ENCODE assay signal across 8 cellular contexts in genomic region chr3:4977889-4978258, GRCh38. TPM values are rescaled to one million over a fixed set of nuclear protein-coding genes. Genes with fewer than 3 reads are reported as not detected.
DNase-seq lines count a peak whose midpoint lies in the region; ATAC-seq and TF ChIP-seq lines count a peak whose summit lies in the region.

No MANE protein-coding gene starts in this region.

- peaks cover 5 to 18% of the 10 kb centered on the region in 2 experiments; a peak in 2 of 3 replicates for H3K36me3 ChIP-seq in HEK293 (ENCODE audit: control insufficient read depth in 2 of 2, insufficient read depth in 1 of 2, low read length in 2 of 2)

- H3K4me3 ChIP-seq in HEK293 (ENCODE audit: low read depth, low read length) (peak overlapping the region; percentile 62), fibroblast of mammary gland (ENCODE audit: control insufficient read depth, low read depth, low read length) (peak overlapping the region; percentile 56)

- intact Hi-C loops in sciatic nerve (cut with DNase I), result no loop called here
- intact Hi-C loops in left colon (cut with DNase I, micrococcal nuclease), result no loop called here

- H3K4me3 Mint-ChIP-seq in activated CD4-positive, alpha-beta T cell treated with anti-CD3 and anti-CD28 coated beads, Interleukin-2, amount 10 ng/mL, durations not matched to agents 7 days and 5 days, result peak overlapping the region; percentile 99

- peak overlapping the region; percentile 98 for H3K27ac Mint-ChIP-seq in activated CD4-positive, alpha-beta T cell treated with anti-CD3 and anti-CD28 coated beads, Interleukin-2, amount 10 ng/mL, durations not matched to agents 7 days and 5 days

- ATAC-seq in sciatic nerve (peak; percentile 0), left colon (no peak)

- H3K9me3 Mint-ChIP-seq in activated CD4-positive, alpha-beta T cell treated with anti-CD3 and anti-CD28 coated beads, Interleukin-2, amount 10 ng/mL, durations not matched to agents 7 days and 5 days, result peaks cover 5% of the 10 kb centered on the region

- TF ChIP-seq CTCF in HEK293 (tag by site-specific recombination; IDR thresholded peaks at IDR 0.05) (no peak; the same call in 1 of the 2 replicates), fibroblast of mammary gland (conservative IDR thresholded peaks at IDR 0.05; ENCODE audit: control insufficient read depth, insufficient read depth, low read depth, low read length) (no peak)

- H3K27me3 Mint-ChIP-seq in activated CD4-positive, alpha-beta T cell treated with anti-CD3 and anti-CD28 coated beads, Interleukin-2, amount 10 ng/mL, durations not matched to agents 7 days and 5 days, result no peaks in the 10 kb centered on the region

- DNase-seq in A172 (ENCODE audit: low spot score), result peak; percentile 54
- no peak for DNase-seq in activated CD4-positive, alpha-beta T cell treated with anti-CD3 and anti-CD28 coated beads, Interleukin-2, amount 10 ng/mL, durations not matched to agents 7 days and 5 days
- no peak for DNase-seq in fibroblast of mammary gland (ENCODE audit: low read depth)
- no peak for DNase-seq in sciatic nerve (ENCODE audit: low spot score)
- no peak for DNase-seq in left colon
- no peak for DNase-seq in hippocampal formation (lab: John Stamatoyannopoulos, UW)
- no peak for DNase-seq in HK-2 (ENCODE audit: unreplicated experiment)

- H3K4me1 Mint-ChIP-seq in activated CD4-positive, alpha-beta T cell treated with anti-CD3 and anti-CD28 coated beads, Interleukin-2, amount 10 ng/mL, durations not matched to agents 7 days and 5 days, result peaks cover 47% of the 10 kb centered on the region

- H3K27ac ChIP-seq in HEK293 (ENCODE audit: extremely low read depth, low read depth, low read length), result peak overlapping the region; percentile 99

- H3K36me3 Mint-ChIP-seq in activated CD4-positive, alpha-beta T cell treated with anti-CD3 and anti-CD28 coated beads, Interleukin-2, amount 10 ng/mL, durations not matched to agents 7 days and 5 days (ENCODE audit: low read depth), result peaks cover 40% of the 10 kb centered on the region

- H3K4me1 ChIP-seq in HEK293 (ENCODE audit: control insufficient read depth, insufficient read depth, low read length), result peaks cover 7% of the 10 kb centered on the region

- POLR2A ChIA-PET in HEK293 (lab: Yijun Ruan, JAX), result interaction anchor here (0.9 to 11.7 kb wide), 11 partner anchors 9 to 266 kb away, joined by 3 to 332 read pairs (median 10); no protein-coding TSS in a partner anchor
- POLR2A ChIA-PET in activated CD4-positive, alpha-beta T cell treated with anti-CD3 and anti-CD28 coated beads, Interleukin-2, amount 10 ng/mL, durations not matched to agents 7 days and 5 days (lab: Charles Lee), result interaction anchor here (0.6 to 0.8 kb wide), 2 partner anchors 8 to 89 kb away, joined by 3 to 4 read pairs; no protein-coding TSS in a partner anchor

- CTCF ChIA-PET in HEK293 (lab: Yijun Ruan, JAX), result interaction anchor here (0.7 to 12.6 kb wide), 9 partner anchors 7 to 322 kb away, joined by 3 to 94 read pairs (median 6); no protein-coding TSS in a partner anchor
- CTCF ChIA-PET in activated CD4-positive, alpha-beta T cell treated with anti-CD3 and anti-CD28 coated beads, Interleukin-2, amount 10 ng/mL, durations not matched to agents 7 days and 5 days (lab: Charles Lee), result interaction anchor here (1.2 to 13.9 kb wide), 15 partner anchors 9 to 266 kb away, joined by 3 to 197 read pairs (median 10); no protein-coding TSS in a partner anchor

- H3K9me3 ChIP-seq in HEK293 (ENCODE audit: control insufficient read depth, insufficient read depth, low read depth, low read length), result no peaks in the 10 kb centered on the region

TF ChIP-seq in HEK293, 187 proteins besides CTCF, POLR2A, EP300 and RAD21:
- TF ChIP-seq ZNF704 (tag by site-specific recombination; IDR thresholded peaks at IDR 0.05), result no peak
- peak; percentile 79 for TF ChIP-seq ZNF362 (tag by site-specific recombination; IDR thresholded peaks at IDR 0.05)
- no peak for TF ChIP-seq ZNF692 (tag by site-specific recombination; IDR thresholded peaks at IDR 0.05)
- no peak for TF ChIP-seq ZNF654 (tag by site-specific recombination; IDR thresholded peaks at IDR 0.05; ENCODE audit: low read depth)
- TF ChIP-seq ZNF335 (tag by site-specific recombination; conservative IDR thresholded peaks at IDR 0.05), result peak; percentile 95
- TF ChIP-seq BCL11B (tag by site-specific recombination; IDR thresholded peaks at IDR 0.05; ENCODE audit: low read depth), result no peak
- no peak for TF ChIP-seq ZNF211 (tag by site-specific recombination; IDR thresholded peaks at IDR 0.05; ENCODE audit: low read depth)
- peak; percentile 51; the same call in 1 of the 2 replicates for TF ChIP-seq ZBTB17 (tag by site-specific recombination; IDR thresholded peaks at IDR 0.05)
- 0 out of 2 replicates have a peak, but pooled peaks have one; percentile 12 for TF ChIP-seq ZNF404 (tag by site-specific recombination; IDR thresholded peaks at IDR 0.05)
- no peak for TF ChIP-seq ZBTB1 (tag by site-specific recombination; IDR thresholded peaks at IDR 0.05)
- TF ChIP-seq ZNF366 (tag by site-specific recombination; conservative IDR thresholded peaks at IDR 0.05), result peak; percentile 59
- TF ChIP-seq ZNF394 (tag by site-specific recombination; IDR thresholded peaks at IDR 0.05; ENCODE audit: borderline replicate concordance), result peak; percentile 23; the same call in 1 of the 2 replicates
- no peak for TF ChIP-seq ZBTB6 (tag by site-specific recombination; IDR thresholded peaks at IDR 0.05)
- peak; percentile 44 for TF ChIP-seq ZNF600 (tag by site-specific recombination; IDR thresholded peaks at IDR 0.05)
- 0 out of 2 replicates have a peak, but pooled peaks have one; percentile 3 for TF ChIP-seq ZNF664 (tag by site-specific recombination; IDR thresholded peaks at IDR 0.05)
- peak; percentile 76 for TF ChIP-seq SCRT2 (tag by site-specific recombination; IDR thresholded peaks at IDR 0.05)
- TF ChIP-seq ZNF311 (tag by site-specific recombination; IDR thresholded peaks at IDR 0.05; ENCODE audit: borderline replicate concordance), result no peak

RNA-seq across cellular contexts. Expression of gene BHLHE40, which starts 1.4 kb away (rescaled TPM):
- total RNA-seq in A172 (2014; rRNA removed; shearing (Covaris generic)), result 91.4 and 96.0 TPM in 2 replicates
- 100 to 1,000 TPM; 105 to 112 TPM for total RNA-seq in activated CD4-positive, alpha-beta T cell treated with anti-CD3 and anti-CD28 coated beads, Interleukin-2, amount 10 ng/mL, durations not matched to agents 7 days and 5 days
- total RNA-seq in sciatic nerve, result 288 TPM
- 10 to 100 TPM; 40.8 to 74.0 TPM for total RNA-seq in left colon
